17 cellular contexts compared by ENCODE assay signal in the genomic region with DNA sequence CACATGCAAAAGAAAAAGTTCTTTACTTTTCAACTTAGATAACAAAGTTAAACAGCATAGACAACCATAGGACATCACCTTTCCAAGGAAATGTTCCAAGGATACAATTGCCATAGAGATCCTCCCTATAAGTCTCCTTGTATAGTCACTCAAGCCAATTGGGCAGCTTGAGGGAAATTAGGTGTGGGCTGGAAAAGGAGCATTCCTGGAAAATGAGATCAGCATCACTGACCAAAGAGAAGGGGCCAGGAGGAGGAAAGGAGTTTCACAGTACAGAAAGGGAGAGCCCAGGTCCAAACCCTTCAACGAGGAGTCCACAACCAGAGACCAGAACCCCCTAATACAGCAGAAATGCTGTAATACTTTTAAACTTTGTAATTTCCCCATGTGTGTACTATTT.
A peak's percentile ranks its signal among the peaks of the same experiment; 100 is the strongest.
DNase-seq lines count a peak whose midpoint lies in the region; TF ChIP-seq lines count a peak whose summit lies in the region.
"Had no signal": no experiment of that assay in that cellular context is flagged by ENCODE, and none has a peak within 500 bp of the region (broad histone marks: within the 10 kb centered on the region; RNA-seq: fewer than 3 reads in every experiment).

No MANE protein-coding gene starts in this region.

- TF ChIP-seq CTCF in epithelial cell of esophagus (IDR thresholded peaks at IDR 0.05; ENCODE audit: insufficient read depth, low read depth, low read length, missing control alignments), result no peak

- peak; percentile 9 for DNase-seq in EL
- peak; percentile 38 for DNase-seq in NCI-H226
- DNase-seq in epithelial cell of esophagus (ENCODE audit: low read depth), result peak; percentile 1
- DNase-seq in kidney tubule cell (ENCODE audit: low spot score), result peak; percentile 76
- DNase-seq in activated CD8-positive, alpha-beta memory T cell treated with anti-CD3 and anti-CD28 coated beads, Interleukin-2, amount 50 U/mL, for 48 hours, result no peak
- no peak for DNase-seq in SKM-1 (lab: John Stamatoyannopoulos, UW; ENCODE audit: unreplicated experiment)
- no peak for DNase-seq in NCI-H510A treated with DMSO at 0.1 percent for 48 hours (lab: John Stamatoyannopoulos, UW)
- no peak for DNase-seq in NCI-H1694 treated with DMSO at 0.1 percent for 48 hours (lab: John Stamatoyannopoulos, UW)
- DNase-seq: CD8-positive, alpha-beta memory T cell; DND-41; NCI-H1436; NCI-H2029 treated with DMSO at 0.1 percent for 48 hours; NCI-H2171 treated with DMSO at 0.1 percent for 48 hours; NCI-H82; PC-9 had no signal

- no peak overlapping the region for H3K4me3 ChIP-seq in epithelial cell of esophagus (ENCODE audit: low read length)
- H3K4me3 ChIP-seq: BLaER1, K562, PC-9 had no signal

Comparison
In these comparisons a context has a peak if more than half of its experiments do, and no peak if none do; other contexts are left out.
1. DNase-seq: peak in EL (single experiment), NCI-H226 (single experiment), epithelial cell of esophagus (single experiment) and kidney tubule cell (single experiment); none in activated CD8-positive, alpha-beta memory T cell treated with anti-CD3 and anti-CD28 coated beads, Interleukin-2, amount 50 U/mL, for 48 hours (single experiment), SKM-1 (single experiment), NCI-H510A treated with DMSO at 0.1 percent for 48 hours (single experiment) and NCI-H1694 treated with DMSO at 0.1 percent for 48 hours (single experiment).